18 cellular contexts compared by ENCODE assay signal in genomic region chr11:77152846-77153245, GRCh38. TPM values are rescaled to one million over a fixed set of nuclear protein-coding genes. Genes with fewer than 3 reads are reported as not detected.
DNase-seq lines count a peak whose midpoint lies in the region; ATAC-seq, FAIRE-seq and TF ChIP-seq lines count a peak whose summit lies in the region.
"Had no signal": no experiment of that assay in that cellular context is flagged by ENCODE, and none has a peak within 500 bp of the region (broad histone marks: within the 10 kb centered on the region; RNA-seq: fewer than 3 reads in every experiment).

No MANE protein-coding gene starts in this region.

- H2AFZ ChIP-seq in astrocyte (ENCODE audit: low read depth, low read length) = no peak overlapping the region

- H3K9ac ChIP-seq in astrocyte (ENCODE audit: low read length) = no peak overlapping the region

- FAIRE-seq in astrocyte (lab: Jason Lieb, UNC) = no peak
- FAIRE-seq: A549, H54, small intestine had no signal

- H3K9me3 ChIP-seq in astrocyte (ENCODE audit: insufficient read depth, low read depth, low read length) = no peaks in the 10 kb centered on the region
- H3K9me3 ChIP-seq: A549, suprapubic skin had no signal

- peak overlapping the region; percentile 34 for H3K27ac Mint-ChIP-seq in T-helper 2 cell treated with Interferon-gamma antibody and Interleukin-4, amounts not matched to agents 5 μg/mL and 100 μg/mL, for 36 hours
- peak overlapping the region; percentile 53 for H3K27ac Mint-ChIP-seq in astrocyte (ENCODE audit: unreplicated experiment)
- H3K27ac Mint-ChIP-seq in natural killer cell treated with Interleukin-12 subunit alpha and Interleukin-12 subunit beta and Interleukin-15 and Interleukin-18, amount 100 ng/mL, for 72 hours = peak overlapping the region; percentile 39 to 67
- H3K27ac Mint-ChIP-seq: memory B cell had no signal

- ATAC-seq in natural killer cell treated with Interleukin-12 subunit alpha and Interleukin-12 subunit beta and Interleukin-15 and Interleukin-18, amount 100 ng/mL, for 72 hours = no peak
- no peak for ATAC-seq in HG02970 (IDR thresholded peaks at IDR 0.05; ENCODE audit: low FRiP score, unreplicated experiment)
- ATAC-seq: A549 had no signal

- H3K27me3 Mint-ChIP-seq in T-helper 2 cell treated with Interferon-gamma antibody and Interleukin-4, amounts not matched to agents 5 μg/mL and 100 μg/mL, for 36 hours (ENCODE audit: low read depth) = no peaks in the 10 kb centered on the region
- peaks cover 72% of the 10 kb centered on the region for H3K27me3 Mint-ChIP-seq in astrocyte (ENCODE audit: low read depth, unreplicated experiment)
- H3K27me3 Mint-ChIP-seq in natural killer cell treated with Interleukin-12 subunit alpha and Interleukin-12 subunit beta and Interleukin-15 and Interleukin-18, amount 100 ng/mL, for 72 hours = peaks cover 0 to 15% of the 10 kb centered on the region in 2 donors

- no peaks in the 10 kb centered on the region for H3K9me3 Mint-ChIP-seq in T-helper 2 cell treated with Interferon-gamma antibody and Interleukin-4, amounts not matched to agents 5 μg/mL and 100 μg/mL, for 36 hours
- no peaks in the 10 kb centered on the region for H3K9me3 Mint-ChIP-seq in astrocyte (ENCODE audit: unreplicated experiment)
- no peaks in the 10 kb centered on the region for H3K9me3 Mint-ChIP-seq in natural killer cell treated with Interleukin-12 subunit alpha and Interleukin-12 subunit beta and Interleukin-15 and Interleukin-18, amount 100 ng/mL, for 72 hours
- H3K9me3 Mint-ChIP-seq: memory B cell had no signal

- no peak for DNase-seq in T-helper 2 cell treated with Interferon-gamma antibody and Interleukin-4, amounts not matched to agents 5 μg/mL and 100 μg/mL, for 36 hours (ENCODE audit: low spot score)
- DNase-seq in T-helper 2 cell (no peak), NCI-H69 (lab: John Stamatoyannopoulos, UW) (peak; percentile 38), astrocyte (ENCODE audit: low read depth) (peak; percentile 35), superior temporal gyrus (ENCODE audit: extremely low spot score) (no peak), middle frontal gyrus (ENCODE audit: extremely low spot score, low spot score) (no peak)
- DNase-seq in natural killer cell treated with Interleukin-12 subunit alpha and Interleukin-12 subunit beta and Interleukin-15 and Interleukin-18, amount 100 ng/mL, for 72 hours (ENCODE audit: low spot score) = no peak
- DNase-seq: dermis blood vessel endothelial cell, NCI-H1694 treated with DMSO at 0.1 percent for 48 hours, small intestine, T1000 had no signal

- H3K79me2 ChIP-seq in astrocyte (ENCODE audit: insufficient read depth, low read length) = no peaks in the 10 kb centered on the region

- no peaks in the 10 kb centered on the region for H3K27me3 ChIP-seq in astrocyte (ENCODE audit: insufficient read depth, low read length)

- no peaks in the 10 kb centered on the region for H3K36me3 ChIP-seq in astrocyte (ENCODE audit: insufficient read depth, low read length)
- H3K36me3 ChIP-seq: suprapubic skin had no signal

- H3K4me2 ChIP-seq in astrocyte (ENCODE audit: low read length) = no peak overlapping the region
- H3K4me2 ChIP-seq: A549 had no signal

- TF ChIP-seq CTCF in astrocyte (IDR thresholded peaks at IDR 0.05; ENCODE audit: insufficient read depth, low read depth, low read length) = no peak

- peaks cover 37% of the 10 kb centered on the region for H3K4me1 Mint-ChIP-seq in T-helper 2 cell treated with Interferon-gamma antibody and Interleukin-4, amounts not matched to agents 5 μg/mL and 100 μg/mL, for 36 hours (ENCODE audit: low read depth)
- H3K4me1 Mint-ChIP-seq in astrocyte (ENCODE audit: low read depth, unreplicated experiment) = peaks cover 12% of the 10 kb centered on the region
- H3K4me1 Mint-ChIP-seq in natural killer cell treated with Interleukin-12 subunit alpha and Interleukin-12 subunit beta and Interleukin-15 and Interleukin-18, amount 100 ng/mL, for 72 hours (ENCODE audit: low read depth in 2 of 2) = peaks cover 40 to 44% of the 10 kb centered on the region in 2 donors

- no peaks in the 10 kb centered on the region for H4K20me1 ChIP-seq in astrocyte (ENCODE audit: insufficient read depth, low read length)

- peaks cover 4% of the 10 kb centered on the region for H3K4me1 ChIP-seq in astrocyte (ENCODE audit: insufficient read depth, low read length)
- H3K4me1 ChIP-seq: A549 had no signal

- peak overlapping the region; percentile 46 for H3K4me3 Mint-ChIP-seq in T-helper 2 cell treated with Interferon-gamma antibody and Interleukin-4, amounts not matched to agents 5 μg/mL and 100 μg/mL, for 36 hours
- no peak overlapping the region for H3K4me3 Mint-ChIP-seq in astrocyte (ENCODE audit: unreplicated experiment)
- peak overlapping the region; percentile 73 for H3K4me3 Mint-ChIP-seq in natural killer cell treated with Interleukin-12 subunit alpha and Interleukin-12 subunit beta and Interleukin-15 and Interleukin-18, amount 100 ng/mL, for 72 hours
- H3K4me3 Mint-ChIP-seq: memory B cell had no signal

- H3K36me3 Mint-ChIP-seq in T-helper 2 cell treated with Interferon-gamma antibody and Interleukin-4, amounts not matched to agents 5 μg/mL and 100 μg/mL, for 36 hours (ENCODE audit: low read depth) = no peaks in the 10 kb centered on the region
- peaks cover 3% of the 10 kb centered on the region for H3K36me3 Mint-ChIP-seq in astrocyte (ENCODE audit: low read depth, unreplicated experiment)
- H3K36me3 Mint-ChIP-seq in natural killer cell treated with Interleukin-12 subunit alpha and Interleukin-12 subunit beta and Interleukin-15 and Interleukin-18, amount 100 ng/mL, for 72 hours = no peaks in the 10 kb centered on the region
- H3K36me3 Mint-ChIP-seq: memory B cell had no signal

- no peak overlapping the region for H3K27ac ChIP-seq in astrocyte (ENCODE audit: low read depth, low read length)
- H3K27ac ChIP-seq: A549, RWPE1, suprapubic skin had no signal

- no peak overlapping the region for H3K4me3 ChIP-seq in astrocyte (ENCODE audit: insufficient read depth, low read depth, low read length)
- H3K4me3 ChIP-seq: A549, suprapubic skin had no signal

RNA-seq across cellular contexts. Expression of gene MYO7A, which starts 24.8 kb away (rescaled TPM):
- 0.16 TPM in 1 of 2 replicates, not detected in the other for total RNA-seq in astrocyte
- under 1 TPM in 1 of 2 donors, not detected in 1; 0.05 TPM for total RNA-seq in natural killer cell treated with Interleukin-12 subunit alpha and Interleukin-12 subunit beta and Interleukin-15 and Interleukin-18, amount 100 ng/mL, for 72 hours

RNA-seq across cellular contexts. Expression of gene OMP, which starts 50.2 kb away (rescaled TPM):
- 0.67 and 1.3 TPM in 2 replicates for total RNA-seq in astrocyte
- not detected for total RNA-seq in natural killer cell treated with Interleukin-12 subunit alpha and Interleukin-12 subunit beta and Interleukin-15 and Interleukin-18, amount 100 ng/mL, for 72 hours
- total RNA-seq: dermis blood vessel endothelial cell, osteoblast had no signal

Comparison
In these comparisons a context has a peak if more than half of its experiments do, and no peak if none do; other contexts are left out.
1. DNase-seq: peak in NCI-H69 (single experiment) and astrocyte (single experiment); none in T-helper 2 cell treated with Interferon-gamma antibody and Interleukin-4, amounts not matched to agents 5 μg/mL and 100 μg/mL, for 36 hours (single experiment), T-helper 2 cell (0 of 5), natural killer cell treated with Interleukin-12 subunit alpha and Interleukin-12 subunit beta and Interleukin-15 and Interleukin-18, amount 100 ng/mL, for 72 hours (single experiment), superior temporal gyrus (single experiment) and middle frontal gyrus (single experiment).
2. Peak in every context shown above with its lines, with median percentiles within 50 percentile points of each other: H3K27ac Mint-ChIP-seq.